ENCODE assay signal across 1 cellular context in genomic region chr5:94422819-94423218, GRCh38.
TF ChIP-seq lines count a peak whose summit lies in the region.

No MANE protein-coding gene starts in this region.

TF ChIP-seq in H1, 55 proteins besides CTCF, POLR2A, EP300 and RAD21 (continued from another document):
- TF ChIP-seq CHD7 (IDR thresholded peaks at IDR 0.05; ENCODE audit: insufficient replicate concordance, low read length) (no peak), SIX5 (IDR thresholded peaks at IDR 0.05; ENCODE audit: low read depth, low read length) (no peak), BRCA1 (IDR thresholded peaks at IDR 0.05; ENCODE audit: low read depth, low read length) (no peak), CHD1 (IDR thresholded peaks at IDR 0.05; ENCODE audit: low read depth, low read length) (no peak), CTBP2 (IDR thresholded peaks at IDR 0.05; ENCODE audit: borderline replicate concordance, insufficient read depth, insufficient read length, low read length) (no peak), PHF8 (conservative IDR thresholded peaks at IDR 0.05; ENCODE audit: low read depth, low read length) (no peak), GTF2F1 (IDR thresholded peaks at IDR 0.05; ENCODE audit: borderline replicate concordance, low read depth, low read length) (no peak)
